In genomic region chr10:62038609-62039190, GRCh38 we compare ENCODE assay signal across 8 cellular contexts.
DNase-seq lines count a peak whose midpoint lies in the region; ATAC-seq and TF ChIP-seq lines count a peak whose summit lies in the region.

No MANE protein-coding gene starts in this region.

- H3K36me3 Mint-ChIP-seq in naive B cell, result peaks cover 16 to 17% of the 10 kb centered on the region in 2 donors

- peak overlapping the region; percentile 36 to 87 (median 66) for H3K4me3 Mint-ChIP-seq in naive B cell

- peak; percentile 60 for ATAC-seq in GM19023 (IDR thresholded peaks at IDR 0.05; ENCODE audit: unreplicated experiment)
- ATAC-seq in HG03520 (IDR thresholded peaks at IDR 0.05; ENCODE audit: unreplicated experiment), result peak; percentile 48
- peak; percentile 77 to 79 for ATAC-seq in naive B cell (ENCODE audit: low read depth in 2 of 2)

- no peaks in the 10 kb centered on the region for H3K27me3 Mint-ChIP-seq in naive B cell

- no peak overlapping the region for H3K4me3 ChIP-seq in epithelial cell of proximal tubule (ENCODE audit: low read depth, low read length)

- peak; percentile 90 for TF ChIP-seq CTCF in epithelial cell of proximal tubule (conservative IDR thresholded peaks at IDR 0.05; ENCODE audit: low read depth, low read length)

- DNase-seq in AG08395 (ENCODE audit: low spot score) (peak; percentile 63), NOMO-1 treated with DMSO at 0.1 percent for 48 hours (lab: John Stamatoyannopoulos, UW; ENCODE audit: unreplicated experiment) (peak; percentile 75), activated T-cell treated with anti-CD3 and anti-CD28 coated beads for 4 hours (peak; percentile 71), epithelial cell of proximal tubule (ENCODE audit: low read depth) (no peak), naive B cell (peak; percentile 68)
- DNase-seq in stimulated activated naive CD4-positive, alpha-beta T cell (lab: John Stamatoyannopoulos, UW), result peak; percentile 42 to 78 (median 57)

- peak overlapping the region; percentile 74 to 97 (median 90) for H3K27ac Mint-ChIP-seq in naive B cell

- H3K9me3 Mint-ChIP-seq in naive B cell, result peaks cover 0 to 2% (median 0%) of the 10 kb centered on the region in 7 donors

- peaks cover 68 to 94% (median 84%) of the 10 kb centered on the region in 3 donors for H3K4me1 Mint-ChIP-seq in naive B cell
